26 cellular contexts compared by ENCODE assay signal in genomic region chr2:159069229-159069628, GRCh38.
DNase-seq lines count a peak whose midpoint lies in the region; ATAC-seq, FAIRE-seq and TF ChIP-seq lines count a peak whose summit lies in the region.
"Had no signal": no experiment of that assay in that cellular context is flagged by ENCODE, and none has a peak within 500 bp of the region (broad histone marks: within the 10 kb centered on the region; RNA-seq: fewer than 3 reads in every experiment).

No MANE protein-coding gene starts in this region.

- no peak overlapping the region for H2BK12ac ChIP-seq in trophoblast cell (ENCODE audit: low read length)

- no peak overlapping the region for H2AFZ ChIP-seq in PC-9
- no peak overlapping the region for H2AFZ ChIP-seq in trophoblast cell (ENCODE audit: insufficient read depth, low read length, poor library complexity)
- H2AFZ ChIP-seq: hepatocyte had no signal

- TF ChIP-seq CTCF in PC-9 (conservative IDR thresholded peaks at IDR 0.05) (no peak), esophagus muscularis mucosa (IDR thresholded peaks at IDR 0.05) (no peak), neural crest cell (conservative IDR thresholded peaks at IDR 0.05) (no peak)

- H4K20me1 ChIP-seq in PC-9 (ENCODE audit: insufficient read depth), result no peaks in the 10 kb centered on the region

- H4K8ac ChIP-seq in trophoblast cell (ENCODE audit: low read depth, low read length), result no peak overlapping the region

- no peak overlapping the region for H4K12ac ChIP-seq in trophoblast cell (ENCODE audit: low read depth, low read length)

- CTCF ChIA-PET in PC-9 (lab: Charles Lee), result interaction anchor here (0.6 kb wide), 1 partner anchor 192 kb away, joined by 4 read pairs; no protein-coding TSS in a partner anchor

- H4K91ac ChIP-seq in trophoblast cell (ENCODE audit: low read depth, low read length), result no peak overlapping the region

- no peak for ATAC-seq in GM21825 (IDR thresholded peaks at IDR 0.05; ENCODE audit: unreplicated experiment)
- ATAC-seq: activated CD4-positive, alpha-beta T cell treated with anti-CD3 and anti-CD28 coated beads for 36 hours; left colon had no signal

- H3K9me2 ChIP-seq in PC-9 (ENCODE audit: insufficient read depth), result no peaks in the 10 kb centered on the region

- H3K27ac ChIP-seq in PC-9 (0 out of 2 replicates have a peak overlapping the region, but pooled peaks have one; percentile 12), esophagus muscularis mucosa (replicated peaks in 1 of 4) (peak overlapping the region in 3 of 4 donors; percentile 27 to 56 (median 28)), trophoblast cell (ENCODE audit: low read depth, low read length) (no peak overlapping the region)
- H3K27ac ChIP-seq: hepatocyte, HL-60 had no signal

- no peak overlapping the region for H3K23ac ChIP-seq in trophoblast cell (ENCODE audit: low read length)

- H3K79me1 ChIP-seq in trophoblast cell (ENCODE audit: low read length), result peaks cover 16% of the 10 kb centered on the region

- H3K9ac ChIP-seq in trophoblast cell (ENCODE audit: low read length), result no peak overlapping the region

- no peaks in the 10 kb centered on the region for H3K27me3 Mint-ChIP-seq in neural crest cell (ENCODE audit: low read depth)
- H3K27me3 Mint-ChIP-seq: activated CD4-positive, alpha-beta T cell treated with anti-CD3 and anti-CD28 coated beads for 36 hours; activated naive CD8-positive, alpha-beta T cell treated with anti-CD3 and anti-CD28 coated beads, Interleukin-2, amount 10 ng/mL, durations not matched to agents 7 days and 5 days; naive B cell had no signal

- no peak for TF ChIP-seq EP300 in esophagus muscularis mucosa (IDR thresholded peaks at IDR 0.05)

- no peak for DNase-seq in PC-9
- DNase-seq in esophagus muscularis mucosa (ENCODE audit: extremely low spot score), result no peak
- no peak for DNase-seq in neural crest cell (ENCODE audit: low read depth, low spot score)
- no peak for DNase-seq in H54 (ENCODE audit: insufficient read length, low spot score)
- no peak for DNase-seq in trophoblast cell
- DNase-seq: activated CD4-positive, alpha-beta T cell treated with anti-CD3 and anti-CD28 coated beads for 36 hours; activated effector memory CD4-positive, alpha-beta T cell treated with Interleukin-2 at 50 U/mL for 16 hours; activated naive CD8-positive, alpha-beta T cell treated with anti-CD3 and anti-CD28 coated beads, Interleukin-2, amount 10 ng/mL, durations not matched to agents 7 days and 5 days; activated T-cell treated with anti-CD3 and anti-CD28 coated beads for 4 hours; Calu3; effector CD4-positive, alpha-beta T cell; Karpas-422; left colon; naive B cell; NCI-H1436; NCI-H2081 treated with DMSO at 0.1 percent for 48 hours; NCI-H748 treated with DMSO at 0.1 percent for 48 hours; stimulated activated CD4-positive, alpha-beta T cell treated with anti-CD3 and anti-CD28 coated beads, Interleukin-12 subunit alpha, Interleukin-12 subunit beta, amount 100 ng/mL, for 4 hours; stimulated activated CD4-positive, alpha-beta T cell treated with anti-CD3 and anti-CD28 coated beads, Interleukin-4, amount 100 ng/mL, for 1 hour had no signal

- H3K4me1 ChIP-seq in PC-9 (replicated peaks; ENCODE audit: insufficient read depth) (peaks cover 36% of the 10 kb centered on the region), esophagus muscularis mucosa (peaks cover 48 to 90% (median 82%) of the 10 kb centered on the region in 4 donors), trophoblast cell (ENCODE audit: control insufficient read depth in 1 of 2, insufficient read depth in 2 of 2, low read length in 2 of 2) (peaks cover 12 to 16% of the 10 kb centered on the region in 2 experiments)

- POLR2A ChIA-PET in PC-9 (lab: Charles Lee; ENCODE audit: unreplicated experiment), result interaction anchor here (0.6 kb wide), 1 partner anchor 84 kb away, joined by 3 read pairs; no protein-coding TSS in a partner anchor

- intact Hi-C loops in PC-9 (cut with micrococcal nuclease; ENCODE audit: unreplicated experiment), result no loop called here
- intact Hi-C loops in esophagus muscularis mucosa (cut with DNase I), result no loop called here

- FAIRE-seq in G401.6 (lab: Jason Lieb, UNC), result peak; percentile 11
- no peak for FAIRE-seq in H54 (lab: Jason Lieb, UNC)
- FAIRE-seq: colon, GM18507 had no signal

- H2BK120ac ChIP-seq in trophoblast cell (ENCODE audit: insufficient read depth, low read length, poor library complexity), result no peak overlapping the region

- no peaks in the 10 kb centered on the region for H3K9me3 ChIP-seq in PC-9 (ENCODE audit: insufficient read depth, low read depth)
- H3K9me3 ChIP-seq in esophagus muscularis mucosa, result no peaks in the 10 kb centered on the region
- H3K9me3 ChIP-seq in trophoblast cell (ENCODE audit: insufficient read depth, low read depth, low read length), result no peaks in the 10 kb centered on the region

- TF ChIP-seq POLR2A in esophagus muscularis mucosa (IDR thresholded peaks at IDR 0.05; ENCODE audit: low read depth) (no peak), H54 (IDR thresholded peaks at IDR 0.05; ENCODE audit: low read depth, low read length) (no peak)

- H3K14ac ChIP-seq in trophoblast cell (ENCODE audit: low read length), result no peak overlapping the region

- H3K36me3 Mint-ChIP-seq in neural crest cell (ENCODE audit: low read depth), result no peaks in the 10 kb centered on the region
- H3K36me3 Mint-ChIP-seq: activated naive CD8-positive, alpha-beta T cell treated with anti-CD3 and anti-CD28 coated beads, Interleukin-2, amount 10 ng/mL, durations not matched to agents 7 days and 5 days; CD14-positive monocyte; naive B cell had no signal

- no TSS peak for BruUV-seq in PC-9 (replicated peaks; lab: Mats Ljungman, UMichigan)

- H3K4me3 ChIP-seq in PC-9 (no peak overlapping the region), esophagus muscularis mucosa (no peak overlapping the region), trophoblast cell (ENCODE audit: low read depth, low read length) (no peak overlapping the region)
- H3K4me3 ChIP-seq: hepatocyte had no signal

- H3K27ac Mint-ChIP-seq in neural crest cell (ENCODE audit: unreplicated experiment), result peak overlapping the region; percentile 25
- H3K27ac Mint-ChIP-seq: activated CD4-positive, alpha-beta T cell treated with anti-CD3 and anti-CD28 coated beads for 36 hours; activated naive CD8-positive, alpha-beta T cell treated with anti-CD3 and anti-CD28 coated beads, Interleukin-2, amount 10 ng/mL, durations not matched to agents 7 days and 5 days; CD14-positive monocyte; naive B cell had no signal

- H3K18ac ChIP-seq in trophoblast cell (ENCODE audit: low read length), result no peak overlapping the region

- WGBS in esophagus muscularis mucosa, result 43% methylated on average over 2 of the region's 2 CpGs
- WGBS in trophoblast cell (ENCODE audit: extremely low coverage, insufficient coverage, insufficient read length), result no CpG with 5 or more reads among the region's 2 CpGs

- no peaks in the 10 kb centered on the region for H3K9me3 Mint-ChIP-seq in neural crest cell
- H3K9me3 Mint-ChIP-seq: activated naive CD8-positive, alpha-beta T cell treated with anti-CD3 and anti-CD28 coated beads, Interleukin-2, amount 10 ng/mL, durations not matched to agents 7 days and 5 days; naive B cell had no signal

- H3K27me3 ChIP-seq in PC-9 (ENCODE audit: insufficient read depth, low read depth), result no peaks in the 10 kb centered on the region
- no peaks in the 10 kb centered on the region for H3K27me3 ChIP-seq in esophagus muscularis mucosa
- no peaks in the 10 kb centered on the region for H3K27me3 ChIP-seq in trophoblast cell (ENCODE audit: insufficient read depth, low read length)
- H3K27me3 ChIP-seq: hepatocyte had no signal

- H3K79me2 ChIP-seq in PC-9 (ENCODE audit: low read depth) (no peaks in the 10 kb centered on the region), trophoblast cell (ENCODE audit: control insufficient read depth, insufficient read depth, low read length, poor library complexity) (peaks cover 6% of the 10 kb centered on the region)

- H3K36me3 ChIP-seq in PC-9 (ENCODE audit: low read depth) (no peaks in the 10 kb centered on the region; the same call in 1 of the 2 replicates), esophagus muscularis mucosa (peaks cover 0 to 8% (median 0%) of the 10 kb centered on the region in 4 donors), trophoblast cell (ENCODE audit: control insufficient read depth in 1 of 2, insufficient read depth in 2 of 2, low read length in 2 of 2) (peaks cover 2 to 4% of the 10 kb centered on the region in 2 experiments)

- no peak overlapping the region for H3K4me3 Mint-ChIP-seq in neural crest cell
- H3K4me3 Mint-ChIP-seq: activated CD4-positive, alpha-beta T cell treated with anti-CD3 and anti-CD28 coated beads for 36 hours; activated naive CD8-positive, alpha-beta T cell treated with anti-CD3 and anti-CD28 coated beads, Interleukin-2, amount 10 ng/mL, durations not matched to agents 7 days and 5 days; CD14-positive monocyte; naive B cell had no signal

- H3K4me2 ChIP-seq in PC-9 (no peak overlapping the region), trophoblast cell (ENCODE audit: low read length) (no peak overlapping the region)
- H3K4me2 ChIP-seq: hepatocyte had no signal

- no peak overlapping the region for H2BK5ac ChIP-seq in trophoblast cell (ENCODE audit: low read depth, low read length, poor library complexity)

- peaks cover under 1% of the 10 kb centered on the region; the same call in 1 of the 2 replicates for H3F3A ChIP-seq in PC-9 (ENCODE audit: insufficient read depth, low read depth)

- H3K4me1 Mint-ChIP-seq in neural crest cell, result peaks cover 55% of the 10 kb centered on the region
- H3K4me1 Mint-ChIP-seq: activated CD4-positive, alpha-beta T cell treated with anti-CD3 and anti-CD28 coated beads for 36 hours; activated naive CD8-positive, alpha-beta T cell treated with anti-CD3 and anti-CD28 coated beads, Interleukin-2, amount 10 ng/mL, durations not matched to agents 7 days and 5 days; CD14-positive monocyte had no signal

- H2AK5ac ChIP-seq in trophoblast cell (ENCODE audit: low read length), result no peak overlapping the region

- H3K4ac ChIP-seq in trophoblast cell (ENCODE audit: low read depth, low read length), result no peak overlapping the region
